In the genomic region with DNA sequence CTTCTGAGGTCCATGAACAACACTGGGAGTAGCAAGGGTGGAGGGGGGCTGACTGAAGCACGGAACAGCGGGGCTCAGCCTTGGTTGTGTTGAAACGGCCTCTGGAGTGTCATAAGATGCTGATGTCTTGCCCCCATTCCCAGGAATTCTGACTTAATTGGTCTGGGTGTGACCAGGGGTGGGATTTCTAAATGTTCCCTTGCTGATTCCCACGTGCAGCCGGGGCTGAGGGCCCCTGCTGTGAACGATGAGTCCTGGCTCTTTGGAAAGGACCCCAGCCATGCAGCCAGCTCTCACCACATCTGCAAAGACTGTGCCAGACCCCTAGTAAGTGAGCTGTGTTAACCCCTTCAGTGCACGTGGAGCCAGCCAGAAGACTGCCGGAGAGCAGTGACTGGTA, we compare ENCODE assay signal across 15 cellular contexts. TPM values are rescaled to one million over a fixed set of nuclear protein-coding genes. Genes with fewer than 3 reads are reported as not detected.
DNase-seq lines count a peak whose midpoint lies in the region; ATAC-seq and TF ChIP-seq lines count a peak whose summit lies in the region.
"Had no signal": no experiment of that assay in that cellular context is flagged by ENCODE, and none has a peak within 500 bp of the region (broad histone marks: within the 10 kb centered on the region; RNA-seq: fewer than 3 reads in every experiment).

No MANE protein-coding gene starts in this region.

- intact Hi-C loops in IMR-90 (cut with micrococcal nuclease), result no loop called here

- H3K56ac ChIP-seq in IMR-90 (ENCODE audit: extremely low read depth, insufficient read depth, low read length), result no peak overlapping the region

- H3K4ac ChIP-seq in IMR-90 (ENCODE audit: low read depth, low read length), result peak overlapping the region; percentile 33; the same call in 1 of the 2 replicates
- H3K4ac ChIP-seq in neuronal stem cell (ENCODE audit: low read length), result peak overlapping the region; percentile 18

- H3K9ac ChIP-seq in IMR-90 (ENCODE audit: low read depth, low read length) (no peak overlapping the region), neuronal stem cell (ENCODE audit: low read depth, low read length, poor library complexity) (no peak overlapping the region)

- dilution Hi-C loops in IMR-90 (cut with HindIII; ENCODE audit: low sequenced_read_pairs, unreplicated experiment), result no loop called here

- H2BK120ac ChIP-seq in IMR-90 (ENCODE audit: low read depth, low read length) (no peak overlapping the region), neuronal stem cell (ENCODE audit: low read depth, low read length) (no peak overlapping the region)

- ATAC-seq in IMR-90 (ENCODE audit: low read depth) (no peak), gastroesophageal sphincter (peak; percentile 78)
- ATAC-seq: PC-3 had no signal

- WGBS in IMR-90 (ENCODE audit: extremely low coverage in 2 of 2, insufficient read length in 1 of 2), 2 experiments, result 70% methylated on average over 4 of the region's 8 CpGs; no CpG with 5 or more reads in 1 of the 2 experiments
- 74 to 86% methylated on average over 3 to 6 of the region's 8 CpGs for WGBS in gastroesophageal sphincter (ENCODE audit: low coverage in 1 of 2), 2 donors
- WGBS in neuronal stem cell (ENCODE audit: extremely low coverage in 2 of 2, insufficient read length in 2 of 2, insufficient replicate concordance in 1 of 2), 2 donors, result no CpG with 5 or more reads among the region's 8 CpGs
- 44% methylated on average over 5 of the region's 8 CpGs for WGBS in suprapubic skin

- H3K23ac ChIP-seq in IMR-90 (ENCODE audit: low read depth, low read length), result no peak overlapping the region
- no peak overlapping the region for H3K23ac ChIP-seq in neuronal stem cell (ENCODE audit: low read depth, low read length, poor library complexity)

- H3K36me3 ChIP-seq in IMR-90 (ENCODE audit: control insufficient read depth, insufficient read depth, low read length), result no peaks in the 10 kb centered on the region
- H3K36me3 ChIP-seq in gastroesophageal sphincter, result no peaks in the 10 kb centered on the region
- H3K36me3 ChIP-seq in neuronal stem cell (replicated peaks in 1 of 2; ENCODE audit: control insufficient read depth in 2 of 2, insufficient read depth in 2 of 2, low read length in 2 of 2), result no peaks in the 10 kb centered on the region
- no peaks in the 10 kb centered on the region for H3K36me3 ChIP-seq in suprapubic skin

- H2BK15ac ChIP-seq in IMR-90 (ENCODE audit: low read depth, low read length) (no peak overlapping the region), neuronal stem cell (ENCODE audit: low read length) (peak overlapping the region; percentile 11)

- DNase-seq in IMR-90 (no peak), neuronal stem cell (ENCODE audit: low spot score) (no peak), suprapubic skin (ENCODE audit: low spot score in 2 of 2) (peak in 1 of 2 donors; percentile 85), NCI-H1694 (lab: John Stamatoyannopoulos, UW) (no peak), T-helper 2 cell (no peak), AG08395 (ENCODE audit: low spot score) (no peak), NCI-H526 (lab: John Stamatoyannopoulos, UW) (no peak)
- DNase-seq: CD4-positive, alpha-beta memory T cell; DMS79; KG1; NCI-H1092 treated with DMSO at 0.1 percent for 48 hours; NCI-H1694 treated with DMSO at 0.1 percent for 48 hours; PC-3 had no signal

- H3K18ac ChIP-seq in IMR-90 (ENCODE audit: low read depth, low read length), result no peak overlapping the region
- H3K18ac ChIP-seq in neuronal stem cell (ENCODE audit: low read length), result peak overlapping the region; percentile 49

- H3K14ac ChIP-seq in IMR-90 (replicated peaks; ENCODE audit: low read depth, low read length) (no peak overlapping the region), neuronal stem cell (ENCODE audit: low read length) (no peak overlapping the region)

- H2BK5ac ChIP-seq in IMR-90 (ENCODE audit: low read depth, low read length, poor library complexity, severe bottlenecking), result no peak overlapping the region
- H2BK5ac ChIP-seq in neuronal stem cell (ENCODE audit: low read length), result no peak overlapping the region

- peaks cover 20% of the 10 kb centered on the region for H3K9me1 ChIP-seq in IMR-90 (ENCODE audit: insufficient read depth, low read length)

- no peak overlapping the region for H4K5ac ChIP-seq in IMR-90 (ENCODE audit: low read depth, low read length)

- no peak overlapping the region for H3K4me3 ChIP-seq in IMR-90 (ENCODE audit: insufficient read depth, low read depth, low read length)
- H3K4me3 ChIP-seq in gastroesophageal sphincter, result no peak overlapping the region
- no peak overlapping the region for H3K4me3 ChIP-seq in neuronal stem cell (ENCODE audit: low read length in 2 of 2)
- H3K4me3 ChIP-seq in suprapubic skin, result no peak overlapping the region

- H3K27ac ChIP-seq in IMR-90 (ENCODE audit: insufficient read depth, low read length) (no peak overlapping the region), gastroesophageal sphincter (peak overlapping the region in 3 of 4 donors; percentile 66 to 71 (median 68)), neuronal stem cell (replicated peaks; ENCODE audit: low read length) (no peak overlapping the region), suprapubic skin (peak overlapping the region; percentile 62)
- H3K27ac ChIP-seq: HL-60 had no signal

- no peak overlapping the region for H2BK12ac ChIP-seq in neuronal stem cell (ENCODE audit: low read length)

- H4K91ac ChIP-seq in IMR-90 (ENCODE audit: insufficient read depth, low read depth, low read length), result peak overlapping the region; percentile 49; the same call in 1 of the 2 replicates
- no peak overlapping the region for H4K91ac ChIP-seq in neuronal stem cell (ENCODE audit: low read depth, low read length, poor library complexity)

- in situ Hi-C loops in IMR-90 (cut with MboI; ENCODE audit: low sequenced_read_pairs), result no loop called here

- H3K9me3 ChIP-seq in IMR-90 (ENCODE audit: control insufficient read depth, insufficient read depth, low read length) (no peaks in the 10 kb centered on the region), gastroesophageal sphincter (no peaks in the 10 kb centered on the region), neuronal stem cell (replicated peaks in 1 of 2; ENCODE audit: control insufficient read depth in 2 of 2, insufficient read depth in 1 of 2, low read depth in 1 of 2, low read length in 2 of 2) (no peaks in the 10 kb centered on the region), suprapubic skin (no peaks in the 10 kb centered on the region)

- no peak overlapping the region for H3K4me2 ChIP-seq in IMR-90 (ENCODE audit: low read depth, low read length)
- no peak overlapping the region for H3K4me2 ChIP-seq in neuronal stem cell (ENCODE audit: insufficient read depth, low read length, poor library complexity, severe bottlenecking)

- H4K8ac ChIP-seq in IMR-90 (ENCODE audit: low read depth in 2 of 2, low read length in 2 of 2) (no peak overlapping the region), neuronal stem cell (ENCODE audit: low read depth, low read length) (no peak overlapping the region)

- no peaks in the 10 kb centered on the region for H3K79me1 ChIP-seq in IMR-90 (ENCODE audit: low read depth in 1 of 2, low read length in 2 of 2)
- no peaks in the 10 kb centered on the region for H3K79me1 ChIP-seq in neuronal stem cell (ENCODE audit: low read depth, low read length)

- H2BK20ac ChIP-seq in IMR-90 (ENCODE audit: low read depth, low read length), result peak overlapping the region; percentile 70; the same call in 1 of the 2 replicates

- peak overlapping the region; percentile 66 for H2AK9ac ChIP-seq in IMR-90 (replicated peaks; ENCODE audit: low read depth, low read length, poor library complexity)

- H2AFZ ChIP-seq in IMR-90 (replicated peaks; ENCODE audit: low read length, poor library complexity), result peak overlapping the region; percentile 47
- H2AFZ ChIP-seq in neuronal stem cell (ENCODE audit: low read length), result peak overlapping the region; percentile 41

- TF ChIP-seq EP300 in gastroesophageal sphincter (IDR thresholded peaks at IDR 0.05) (no peak), suprapubic skin (IDR thresholded peaks at IDR 0.05) (no peak)

- CTCF ChIA-PET in IMR-90 (lab: Yijun Ruan, JAX), result no interaction called here

- H3K27me3 ChIP-seq in IMR-90 (ENCODE audit: control insufficient read depth, insufficient read depth, low read length) (no peaks in the 10 kb centered on the region), gastroesophageal sphincter (no peaks in the 10 kb centered on the region), neuronal stem cell (ENCODE audit: control insufficient read depth in 3 of 3, insufficient read depth in 3 of 3, low read depth in 1 of 3, low read length in 3 of 3) (no peaks in the 10 kb centered on the region), suprapubic skin (no peaks in the 10 kb centered on the region)

- peak overlapping the region; percentile 77 for H2AK5ac ChIP-seq in IMR-90 (ENCODE audit: low read depth, low read length)
- H2AK5ac ChIP-seq in neuronal stem cell (ENCODE audit: low read depth, low read length), result peak overlapping the region; percentile 23

- POLR2A ChIA-PET in IMR-90 (lab: Charles Lee; ENCODE audit: unreplicated experiment), result no interaction called here

- no peak for TF ChIP-seq CTCF in IMR-90 (conservative IDR thresholded peaks at IDR 0.05; ENCODE audit: low read depth, low read length)
- TF ChIP-seq CTCF in gastroesophageal sphincter (IDR thresholded peaks at IDR 0.05), result no peak
- TF ChIP-seq CTCF in suprapubic skin (IDR thresholded peaks at IDR 0.05), result no peak

- H3K4me1 ChIP-seq in IMR-90 (ENCODE audit: control insufficient read depth, insufficient read depth, low read length) (peaks cover 9% of the 10 kb centered on the region), gastroesophageal sphincter (peaks cover 10 to 52% (median 23%) of the 10 kb centered on the region in 3 donors), neuronal stem cell (ENCODE audit: control insufficient read depth in 2 of 2, insufficient read depth in 1 of 2, low read depth in 1 of 2, low read length in 2 of 2) (peaks cover 4 to 15% of the 10 kb centered on the region in 2 donors), suprapubic skin (peaks cover 62% of the 10 kb centered on the region)

- no peak for TF ChIP-seq RAD21 in IMR-90 (IDR thresholded peaks at IDR 0.05; ENCODE audit: low read length)

- no peaks in the 10 kb centered on the region for H4K20me1 ChIP-seq in IMR-90 (ENCODE audit: insufficient read depth, low read length)

- BruUV-seq in IMR-90 (replicated peaks; lab: Mats Ljungman, UMichigan), result no TSS peak

- TF ChIP-seq POLR2A in IMR-90 (IDR thresholded peaks at IDR 0.05; ENCODE audit: low read depth, low read length) (no peak), gastroesophageal sphincter (IDR thresholded peaks at IDR 0.05) (no peak), suprapubic skin (IDR thresholded peaks at IDR 0.05) (no peak)

TF ChIP-seq in IMR-90, 13 proteins besides CTCF, POLR2A, EP300 and RAD21 (continues in another document):
- TF ChIP-seq CEBPB (IDR thresholded peaks at IDR 0.05; ENCODE audit: low read depth, low read length), result no peak
- no peak for TF ChIP-seq RFX5 (IDR thresholded peaks at IDR 0.05; ENCODE audit: low read depth, low read length)

RNA-seq across cellular contexts. Expression of gene FAM50B, which starts 28.6 kb away (rescaled TPM):
- total RNA-seq in IMR-90 (2012; rRNA removed), result 3.9 and 4.1 TPM in 2 replicates
- polyA plus RNA-seq in IMR-90 (2012; rRNA removed), result 7.4 and 8.0 TPM in 2 replicates
- polyA plus RNA-seq in IMR-90 (2012; cell fraction: cytosol; rRNA removed), result 6.4 and 11.4 TPM in 2 replicates
- 3.2 and 5.5 TPM in 2 replicates for polyA plus RNA-seq in IMR-90 (2012; cell fraction: nucleus; rRNA removed; ENCODE audit: low replicate concordance)
- total RNA-seq in gastroesophageal sphincter, result 10 to 100 TPM; 14.7 to 23.7 (median 18.8) TPM
- 2.6 TPM for polyA plus RNA-seq in neuronal stem cell (2013, experiment 1 of 2)
- 2.1 TPM for polyA plus RNA-seq in neuronal stem cell (2013, experiment 2 of 2)
- 10 to 100 TPM in 3 of 4 donors, 1 to 10 TPM in 1; 8.5 to 15.7 (median 11.6) TPM for total RNA-seq in suprapubic skin

Comparison
In these comparisons a context has a peak if more than half of its experiments do, and no peak if none do; other contexts are left out.
1. H3K27ac ChIP-seq: peak in gastroesophageal sphincter (3 of 4) and suprapubic skin (single experiment); none in IMR-90 (single experiment) and neuronal stem cell (single experiment).